Comparison of ENCODE assay signal across 24 cellular contexts in genomic region chr3:69932087-69932486, GRCh38.
DNase-seq lines count a peak whose midpoint lies in the region; ATAC-seq and TF ChIP-seq lines count a peak whose summit lies in the region.
"Had no signal": no experiment of that assay in that cellular context is flagged by ENCODE, and none has a peak within 500 bp of the region (broad histone marks: within the 10 kb centered on the region; RNA-seq: fewer than 3 reads in every experiment).

No MANE protein-coding gene starts in this region.

- dilution Hi-C loops in IMR-90 (cut with HindIII; ENCODE audit: low sequenced_read_pairs, unreplicated experiment) = loop anchor here (25.0 kb wide), 1 partner anchor 245 kb away; no protein-coding TSS in a partner anchor

- TF ChIP-seq RAD21 in IMR-90 (IDR thresholded peaks at IDR 0.05; ENCODE audit: low read length) = no peak

- no peak overlapping the region for H3K56ac ChIP-seq in IMR-90 (ENCODE audit: extremely low read depth, insufficient read depth, low read length)

- DNase-seq in IMR-90 (no peak), dorsolateral prefrontal cortex (no peak), NCI-H2107 (lab: John Stamatoyannopoulos, UW) (no peak)
- DNase-seq in stimulated activated CD4-positive, alpha-beta T cell treated with anti-CD3 and anti-CD28 coated beads, Interleukin-1b, Interleukin-23, amount 100 ng/mL, for 48 hours = no peak
- no peak for DNase-seq in NK-92 treated with Interleukin-12 subunit alpha and Interleukin-12 subunit beta, amount 100 ng/mL, for 24 hours (lab: John Stamatoyannopoulos, UW)
- DNase-seq: 8988T; ACHN; BE2C; C1 segment of cervical spinal cord; CD4-positive, alpha-beta memory T cell; CD4-positive, CD25-positive, alpha-beta regulatory T cell; CD8-positive, alpha-beta memory T cell; COR-L47; DMS 273 treated with DMSO at 0.1 percent for 48 hours; DMS153; DMS53; DMS79; DND-41; EL; GDM1 had no signal

- H3K4me2 ChIP-seq in IMR-90 (ENCODE audit: low read depth, low read length) (no peak overlapping the region), KMS-11 (peak overlapping the region; percentile 36; the same call in 1 of the 2 replicates)
- H3K4me2 ChIP-seq: BLaER1 had no signal

- TF ChIP-seq CTCF in IMR-90 (conservative IDR thresholded peaks at IDR 0.05; ENCODE audit: low read depth, low read length) = no peak
- no peak for TF ChIP-seq CTCF in KMS-11 (conservative IDR thresholded peaks at IDR 0.05; ENCODE audit: low read depth, low read length)
- TF ChIP-seq CTCF in VCaP (conservative IDR thresholded peaks at IDR 0.05) = no peak
- TF ChIP-seq CTCF in dorsolateral prefrontal cortex (IDR thresholded peaks at IDR 0.05 in 54 of 56, conservative IDR thresholded peaks at IDR 0.05 in 2 of 56; ENCODE audit: low read depth in 1 of 56, partially characterized antibody in 56 of 56) = no peak

- no peaks in the 10 kb centered on the region for H3K9me3 ChIP-seq in IMR-90 (ENCODE audit: control insufficient read depth, insufficient read depth, low read length)
- H3K9me3 ChIP-seq: BE2C, BLaER1 had no signal

- no peak overlapping the region for H4K91ac ChIP-seq in IMR-90 (ENCODE audit: insufficient read depth, low read depth, low read length)

- no peak overlapping the region for H3K4me3 ChIP-seq in IMR-90 (ENCODE audit: insufficient read depth, low read depth, low read length)
- no peak overlapping the region for H3K4me3 ChIP-seq in KMS-11 (IDR thresholded peaks at IDR 0.05; ENCODE audit: insufficient read depth, low read depth, low read length)
- H3K4me3 ChIP-seq in dorsolateral prefrontal cortex = no peak overlapping the region
- H3K4me3 ChIP-seq: BLaER1, GM12878 had no signal

- no peaks in the 10 kb centered on the region for H3K27me3 ChIP-seq in IMR-90 (ENCODE audit: control insufficient read depth, insufficient read depth, low read length)
- H3K27me3 ChIP-seq in KMS-11 (ENCODE audit: insufficient read depth, low read depth) = no peaks in the 10 kb centered on the region
- H3K27me3 ChIP-seq in dorsolateral prefrontal cortex = no peaks in the 10 kb centered on the region
- H3K27me3 ChIP-seq: BE2C, BLaER1 had no signal

- no peak overlapping the region for H2AFZ ChIP-seq in IMR-90 (replicated peaks; ENCODE audit: low read length, poor library complexity)
- no peak overlapping the region for H2AFZ ChIP-seq in KMS-11 (ENCODE audit: low read depth)

- BruUV-seq in IMR-90 (replicated peaks; lab: Mats Ljungman, UMichigan) = no TSS peak

- TF ChIP-seq POLR2A in IMR-90 (IDR thresholded peaks at IDR 0.05; ENCODE audit: low read depth, low read length) = no peak

- H3K9me1 ChIP-seq in IMR-90 (ENCODE audit: insufficient read depth, low read length) = peaks cover 7% of the 10 kb centered on the region; the same call in 1 of the 2 replicates

- H3K9ac ChIP-seq in IMR-90 (ENCODE audit: low read depth, low read length) (no peak overlapping the region), KMS-11 (no peak overlapping the region)
- H3K9ac ChIP-seq: BLaER1 had no signal

- peaks cover 8 to 37% of the 10 kb centered on the region in 2 experiments for H3K79me1 ChIP-seq in IMR-90 (ENCODE audit: low read depth in 1 of 2, low read length in 2 of 2)

- peaks cover 9% of the 10 kb centered on the region; the same call in 1 of the 2 replicates for H3K4me1 ChIP-seq in IMR-90 (ENCODE audit: control insufficient read depth, insufficient read depth, low read length)
- peaks cover 17% of the 10 kb centered on the region for H3K4me1 ChIP-seq in KMS-11 (ENCODE audit: low read depth, poor library complexity, severe bottlenecking)
- H3K4me1 ChIP-seq: BE2C, BLaER1 had no signal

- no peak overlapping the region for H3K4ac ChIP-seq in IMR-90 (ENCODE audit: low read depth, low read length)

- H4K8ac ChIP-seq in IMR-90 (ENCODE audit: low read depth in 2 of 2, low read length in 2 of 2) = no peak overlapping the region

- no peak overlapping the region for H2BK5ac ChIP-seq in IMR-90 (ENCODE audit: low read depth, low read length, poor library complexity, severe bottlenecking)

- no peak overlapping the region for H4K5ac ChIP-seq in IMR-90 (ENCODE audit: low read depth, low read length)

- in situ Hi-C loops in IMR-90 (cut with MboI; ENCODE audit: low sequenced_read_pairs) = no loop called here

- H2BK120ac ChIP-seq in IMR-90 (ENCODE audit: low read depth, low read length) = no peak overlapping the region

- CTCF ChIA-PET in IMR-90 (lab: Yijun Ruan, JAX) = no interaction called here

- H3K27ac ChIP-seq in IMR-90 (ENCODE audit: insufficient read depth, low read length) = no peak overlapping the region
- no peak overlapping the region for H3K27ac ChIP-seq in KMS-11
- peak overlapping the region; percentile 55; the same call in 1 of the 2 replicates for H3K27ac ChIP-seq in VCaP
- peak overlapping the region in 36 of 59 donors; percentile 0 to 93 (median 78) for H3K27ac ChIP-seq in dorsolateral prefrontal cortex
- H3K27ac ChIP-seq: BLaER1 had no signal

- no peak overlapping the region for H2AK5ac ChIP-seq in IMR-90 (ENCODE audit: low read depth, low read length)

- H4K20me1 ChIP-seq in IMR-90 (ENCODE audit: insufficient read depth, low read length) (no peaks in the 10 kb centered on the region), KMS-11 (ENCODE audit: insufficient read depth) (no peaks in the 10 kb centered on the region)
- H4K20me1 ChIP-seq: BLaER1 had no signal

- H3K23ac ChIP-seq in IMR-90 (ENCODE audit: low read depth, low read length) = no peak overlapping the region; the same call in 1 of the 2 replicates

- no peak overlapping the region for H3K14ac ChIP-seq in IMR-90 (replicated peaks; ENCODE audit: low read depth, low read length)

- no peak overlapping the region for H3K18ac ChIP-seq in IMR-90 (ENCODE audit: low read depth, low read length)

- H3K79me2 ChIP-seq in KMS-11 (ENCODE audit: insufficient read depth, low read depth) = no peaks in the 10 kb centered on the region

- POLR2A ChIA-PET in IMR-90 (lab: Charles Lee; ENCODE audit: unreplicated experiment) = no interaction called here

- no CpG with 5 or more reads among the region's 2 CpGs for WGBS in IMR-90 (ENCODE audit: extremely low coverage in 2 of 2, insufficient read length in 1 of 2), 2 experiments

- H2BK15ac ChIP-seq in IMR-90 (ENCODE audit: low read depth, low read length) = no peak overlapping the region

- ATAC-seq in IMR-90 (ENCODE audit: low read depth) = no peak
- ATAC-seq: GM12878 had no signal

- no peak overlapping the region for H2AK9ac ChIP-seq in IMR-90 (replicated peaks; ENCODE audit: low read depth, low read length, poor library complexity)

- H2BK20ac ChIP-seq in IMR-90 (ENCODE audit: low read depth, low read length) = peak overlapping the region; percentile 42; the same call in 1 of the 2 replicates

- intact Hi-C loops in IMR-90 (cut with micrococcal nuclease) = no loop called here
- intact Hi-C loops in dorsolateral prefrontal cortex (cut with DNase I) = no loop called here

- no peaks in the 10 kb centered on the region for H3K36me3 ChIP-seq in IMR-90 (ENCODE audit: control insufficient read depth, insufficient read depth, low read length)
- no peaks in the 10 kb centered on the region for H3K36me3 ChIP-seq in KMS-11 (ENCODE audit: insufficient read depth)
- H3K36me3 ChIP-seq: BE2C, BLaER1 had no signal

TF ChIP-seq in IMR-90, 13 proteins besides CTCF, POLR2A, EP300 and RAD21:
- TF ChIP-seq MXI1 (IDR thresholded peaks at IDR 0.05; ENCODE audit: borderline replicate concordance, low read depth, low read length) (no peak), USF2 (IDR thresholded peaks at IDR 0.05; ENCODE audit: low read depth, low read length) (no peak), BHLHE40 (IDR thresholded peaks at IDR 0.05; ENCODE audit: low read depth, low read length) (no peak), RFX5 (IDR thresholded peaks at IDR 0.05; ENCODE audit: low read depth, low read length) (no peak), MAFK (IDR thresholded peaks at IDR 0.05; ENCODE audit: low read depth, low read length) (no peak), CEBPB (IDR thresholded peaks at IDR 0.05; ENCODE audit: low read depth, low read length) (no peak), MAZ (IDR thresholded peaks at IDR 0.05; ENCODE audit: borderline replicate concordance, low read depth, low read length) (no peak), NFE2L2 (IDR thresholded peaks at IDR 0.05; ENCODE audit: low read depth, low read length) (no peak)

Comparison
In these comparisons a context has a peak if more than half of its experiments do, and no peak if none do; other contexts are left out.
1. H3K27ac ChIP-seq: peak in VCaP (single experiment) and dorsolateral prefrontal cortex (36 of 59); none in IMR-90 (single experiment) and KMS-11 (single experiment).